ENCODE assay signal across 21 cellular contexts in the genomic region with DNA sequence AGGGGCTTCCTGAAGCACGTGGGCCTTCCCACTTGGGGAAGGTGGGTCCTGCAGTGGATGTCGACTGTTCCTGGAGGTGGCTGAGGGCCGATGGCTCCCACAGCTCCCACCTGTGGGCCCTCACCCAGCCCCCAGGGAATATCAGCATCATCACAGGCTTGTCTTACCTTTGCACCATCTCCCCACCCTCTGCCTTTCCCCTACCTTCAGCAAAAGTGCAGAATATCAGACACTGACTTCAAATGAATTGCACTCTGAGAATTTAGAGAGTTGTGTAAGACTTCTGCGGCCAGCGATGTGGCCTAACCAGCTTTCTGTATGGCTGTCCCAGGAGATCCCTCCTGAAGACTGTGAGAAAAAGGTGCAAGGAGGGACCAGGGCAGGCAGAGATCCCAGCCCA.
"Had no signal": no experiment of that assay in that cellular context is flagged by ENCODE, and none has a peak within 500 bp of the region (broad histone marks: within the 10 kb centered on the region; RNA-seq: fewer than 3 reads in every experiment).

No MANE protein-coding gene starts in this region.

- H3K27me3 ChIP-seq: SJSA1 had no signal

- DNase-seq: IMR-90, Kasumi-1, MM.1S, NCI-H1105, NCI-H1417, NCI-H1436 treated with DMSO at 0.1 percent for 48 hours, NCI-H1694, NCI-H187 treated with DMSO at 0.1 percent for 48 hours, NCI-H2029 treated with DMSO at 0.1 percent for 48 hours, NCI-H2171 treated with DMSO at 0.1 percent for 48 hours, NCI-H2227 treated with DMSO at 0.1 percent for 48 hours, NCI-H524, NCI-H69, NCI-H774, Right ventricle myocardium superior, RPMI8226, SIG-M5 had no signal

- H3K4me2 ChIP-seq: KMS-11 had no signal

- H3K9ac ChIP-seq: KMS-11 had no signal

- H3K4me1 ChIP-seq: SJSA1 had no signal

- H3K36me3 ChIP-seq: SJSA1 had no signal

- H3K27ac ChIP-seq: KMS-11, SJSA1, SK-N-MC had no signal

- ATAC-seq: K562 had no signal

- H3K4me3 ChIP-seq: K562, SJSA1, SK-N-MC had no signal

- H3K9me3 ChIP-seq: SJSA1 had no signal
